Comparison of ENCODE assay signal across 14 cellular contexts in the genomic region with DNA sequence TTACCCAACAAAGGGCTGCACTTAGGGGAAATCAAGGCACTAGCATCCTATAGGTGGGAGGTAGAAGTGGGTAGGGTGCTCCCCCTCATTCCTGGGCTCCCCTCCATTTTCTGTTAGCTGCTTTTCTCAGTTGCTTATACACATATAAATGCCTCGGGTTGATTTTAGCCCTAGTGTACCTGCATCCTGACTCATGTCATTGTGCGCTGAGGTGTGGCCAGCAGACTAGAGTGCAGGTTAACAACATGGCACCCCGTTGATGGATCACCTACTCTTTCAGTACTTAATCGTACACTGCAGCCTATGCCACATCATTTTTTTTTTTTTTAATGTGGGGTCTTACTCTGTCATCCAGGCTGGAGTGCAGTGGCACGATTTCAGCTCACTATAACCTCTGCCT.
"Had no signal": no experiment of that assay in that cellular context is flagged by ENCODE, and none has a peak within 500 bp of the region (broad histone marks: within the 10 kb centered on the region; RNA-seq: fewer than 3 reads in every experiment).

No MANE protein-coding gene starts in this region.

- H3K27me3 ChIP-seq: body of pancreas, right lobe of liver, spleen had no signal

- DNase-seq: activated naive CD4-positive, alpha-beta T cell; activated T-cell treated with anti-CD3 and anti-CD28 coated beads, Interleukin-2, amount 50 U/mL, for 4 hours; amniotic stem cell; body of pancreas; central memory CD4-positive, alpha-beta T cell; lower lobe of right lung; mucosa of descending colon; naive thymus-derived CD8-positive, alpha-beta T cell; right lobe of liver; spleen; stimulated activated CD4-positive, alpha-beta T cell treated with anti-CD3 and anti-CD28 coated beads, Interleukin-1b, Interleukin-23, amount 100 ng/mL, for 48 hours; stimulated activated naive CD4-positive, alpha-beta T cell treated with Interleukin-2 at 50 U/mL for 16 hours; trophoblast cell had no signal

- H3K4me3 Mint-ChIP-seq: naive thymus-derived CD8-positive, alpha-beta T cell had no signal

- H3K9me3 ChIP-seq: mucosa of descending colon, prostate gland, right lobe of liver had no signal

- H3K4me3 ChIP-seq: body of pancreas, lower lobe of right lung, mucosa of descending colon, prostate gland, right lobe of liver, spleen had no signal

- ATAC-seq: body of pancreas; lower lobe of right lung; mucosa of descending colon; naive thymus-derived CD8-positive, alpha-beta T cell; right lobe of liver had no signal

- H3K36me3 ChIP-seq: lower lobe of right lung, prostate gland, right lobe of liver, spleen had no signal

- H3K27ac ChIP-seq: body of pancreas, lower lobe of right lung, prostate gland, right lobe of liver, spleen had no signal

- H3K4me1 ChIP-seq: body of pancreas, lower lobe of right lung, prostate gland, right lobe of liver had no signal
